ENCODE assay signal across 1 cellular context in genomic region chr2:68925298-68925885, GRCh38.
TF ChIP-seq lines count a peak whose summit lies in the region.

No MANE protein-coding gene starts in this region.

TF ChIP-seq in K562, 482 proteins besides CTCF, POLR2A, EP300 and RAD21 (continued from another document):
- TF ChIP-seq FOXP4 (CRISPR knock-in tag; IDR thresholded peaks at IDR 0.05; ENCODE audit: borderline replicate concordance) = no peak
- TF ChIP-seq ZNF780A (CRISPR knock-in tag; IDR thresholded peaks at IDR 0.05) = no peak
- no peak for TF ChIP-seq ZNF830 (CRISPR knock-in tag; IDR thresholded peaks at IDR 0.05)
- no peak for TF ChIP-seq GTF3C2 (IDR thresholded peaks at IDR 0.05; ENCODE audit: borderline replicate concordance, extremely low read depth, insufficient read length)
- no peak for TF ChIP-seq RNF2 (IDR thresholded peaks at IDR 0.05)
- TF ChIP-seq FIP1L1 (IDR thresholded peaks at IDR 0.05; ENCODE audit: low read depth, low read length, poor library complexity, severe bottlenecking) = no peak
- TF ChIP-seq ZBTB9 (CRISPR knock-in tag; IDR thresholded peaks at IDR 0.05) = no peak
- TF ChIP-seq NFIC (IDR thresholded peaks at IDR 0.05) = no peak
- no peak for TF ChIP-seq CBFA2T3 (IDR thresholded peaks at IDR 0.05)
- TF ChIP-seq ZBTB12 (CRISPR knock-in tag; IDR thresholded peaks at IDR 0.05) = no peak
- peak; percentile 28; the same call in 1 of the 2 replicates for TF ChIP-seq JUND (IDR thresholded peaks at IDR 0.05; ENCODE audit: borderline replicate concordance, low read depth, low read length)
- TF ChIP-seq JUND (tag; IDR thresholded peaks at IDR 0.05; ENCODE audit: borderline replicate concordance, low read depth, low read length) = no peak
- no peak for TF ChIP-seq JUNB (CRISPR knock-in tag; conservative IDR thresholded peaks at IDR 0.05)
- no peak for TF ChIP-seq ZBTB33 (CRISPR knock-in tag; IDR thresholded peaks at IDR 0.05)
- TF ChIP-seq KLF16 (IDR thresholded peaks at IDR 0.05) = peak; percentile 69
- TF ChIP-seq ARID2 (IDR thresholded peaks at IDR 0.05) = peak; percentile 49; the same call in 1 of the 2 replicates
- no peak for TF ChIP-seq FOXO4 (CRISPR knock-in tag; IDR thresholded peaks at IDR 0.05)
- no peak for TF ChIP-seq RHOXF2B (CRISPR knock-in tag; conservative IDR thresholded peaks at IDR 0.05)
- no peak for TF ChIP-seq E2F4 (CRISPR knock-in tag; IDR thresholded peaks at IDR 0.05; ENCODE audit: low read depth)
- peak; percentile 96 for TF ChIP-seq SMC3 (conservative IDR thresholded peaks at IDR 0.05; ENCODE audit: insufficient read depth, low read depth, low read length)
- TF ChIP-seq RB1 (IDR thresholded peaks at IDR 0.05; ENCODE audit: low read depth) = 0 out of 2 replicates have a peak, but pooled peaks have one; percentile 36
- TF ChIP-seq PHB2 (IDR thresholded peaks at IDR 0.05; ENCODE audit: low read depth) = no peak
- no peak for TF ChIP-seq NCOA6 (IDR thresholded peaks at IDR 0.05)
TF ChIP-seq in K562: peak in this region for 14.
